9 cellular contexts compared by ENCODE assay signal in genomic region chr16:89720859-89721643, GRCh38. TPM values are rescaled to one million over a fixed set of nuclear protein-coding genes. Genes with fewer than 3 reads are reported as not detected.
DNase-seq lines count a peak whose midpoint lies in the region; ATAC-seq, FAIRE-seq and TF ChIP-seq lines count a peak whose summit lies in the region.
"Had no signal": no experiment of that assay in that cellular context is flagged by ENCODE, and none has a peak within 500 bp of the region (broad histone marks: within the 10 kb centered on the region; RNA-seq: fewer than 3 reads in every experiment).

TSS of gene VPS9D1 (minus strand) at chr16:89720898. CDS start at chr16:89720861, 37 bp downstream.
TSS of gene ZNF276 (plus strand) at chr16:89721537. CDS start at chr16:89721641, 104 bp downstream.

- peak; percentile 52 for TF ChIP-seq POLR2A in erythroblast (IDR thresholded peaks at IDR 0.05; ENCODE audit: low read length)

- H3K27ac ChIP-seq in OCI-LY3 (ENCODE audit: low read length) (peak within 1 kb of the TSS; percentile 70), mucosa of rectum (ENCODE audit: low read depth in 2 of 2, low read length in 2 of 2) (peak within 1 kb of the TSS; percentile 97 to 99)

- peak; percentile 18 for FAIRE-seq in GM19239 (lab: Jason Lieb, UNC)
- FAIRE-seq: TTC549 had no signal

- no peaks in the 10 kb centered on the region for H3K27me3 ChIP-seq in BE2C
- no peaks in the 10 kb centered on the region for H3K27me3 ChIP-seq in OCI-LY3 (ENCODE audit: low read depth, low read length)
- no peaks in the 10 kb centered on the region for H3K27me3 ChIP-seq in mucosa of rectum (ENCODE audit: control insufficient read depth in 2 of 2, insufficient read depth in 2 of 2, low read length in 2 of 2)

- H3K4me2 ChIP-seq in OCI-LY3 (ENCODE audit: low read length), result peak within 1 kb of the TSS; percentile 89

- H3K79me2 ChIP-seq in OCI-LY3 (ENCODE audit: low read length), result peaks cover 6% of the 10 kb centered on the region; the same call in 1 of the 2 replicates

- H4K20me1 ChIP-seq in OCI-LY3 (ENCODE audit: insufficient read depth, low read length), result peaks cover 24% of the 10 kb centered on the region

- peak within 1 kb of the TSS; percentile 64 for H3K4me3 ChIP-seq in BE2C (ENCODE audit: low read depth, low read length)
- peak within 1 kb of the TSS; percentile 88 for H3K4me3 ChIP-seq in OCI-LY3 (ENCODE audit: low read length)
- H3K4me3 ChIP-seq in mucosa of rectum (ENCODE audit: low read length in 2 of 2), result peak within 1 kb of the TSS; percentile 65 to 82

- H3K9ac ChIP-seq in OCI-LY3 (ENCODE audit: low read length) (peak within 1 kb of the TSS; percentile 84), mucosa of rectum (ENCODE audit: low read depth in 1 of 2, low read length in 2 of 2) (peak within 1 kb of the TSS; percentile 89 to 92)

- peak; percentile 46 for ATAC-seq in HG03460 (IDR thresholded peaks at IDR 0.05; ENCODE audit: unreplicated experiment)

- H2AFZ ChIP-seq in OCI-LY3 (ENCODE audit: low read depth, low read length), result peak within 1 kb of the TSS; percentile 50; the same call in 1 of the 2 replicates

- H3K36me3 ChIP-seq in BE2C (peaks cover 17% of the 10 kb centered on the region), OCI-LY3 (replicated peaks; ENCODE audit: low read depth, low read length) (peaks cover 19% of the 10 kb centered on the region), mucosa of rectum (ENCODE audit: control insufficient read depth in 2 of 2, insufficient read depth in 2 of 2, low read length in 2 of 2) (peaks cover 15 to 21% of the 10 kb centered on the region in 2 donors)

- TF ChIP-seq CTCF in BE2C (IDR thresholded peaks at IDR 0.05; ENCODE audit: low read depth, low read length), result no peak
- TF ChIP-seq CTCF in OCI-LY3 (IDR thresholded peaks at IDR 0.05; ENCODE audit: low read depth, low read length), result no peak

- H3K4me1 ChIP-seq in BE2C, result peaks cover 6% of the 10 kb centered on the region; the same call in 1 of the 2 replicates
- peaks cover 13% of the 10 kb centered on the region for H3K4me1 ChIP-seq in OCI-LY3 (ENCODE audit: low read length)
- peaks cover 34 to 37% of the 10 kb centered on the region in 2 donors for H3K4me1 ChIP-seq in mucosa of rectum (ENCODE audit: control insufficient read depth in 2 of 2, insufficient read depth in 2 of 2, low read length in 2 of 2)

- DNase-seq in BE2C, result peak; percentile 88
- peak; percentile 65 for DNase-seq in GM19239 (ENCODE audit: insufficient read length, low spot score)
- DNase-seq in activated T-cell treated with anti-CD3 and anti-CD28 coated beads for 4 hours, result peak; percentile 83
- DNase-seq in erythroblast (lab: John Stamatoyannopoulos, UW), result peak; percentile 85 to 89
- DNase-seq in stimulated activated CD8-positive, alpha-beta memory T cell treated with anti-CD3 and anti-CD28 coated beads, Interleukin-4, amount 100 ng/mL, for 48 hours, result peak; percentile 88

- no peaks in the 10 kb centered on the region for H3K9me3 ChIP-seq in BE2C
- no peaks in the 10 kb centered on the region for H3K9me3 ChIP-seq in OCI-LY3 (ENCODE audit: insufficient read depth, low read length)
- H3K9me3 ChIP-seq in mucosa of rectum (ENCODE audit: control insufficient read depth in 2 of 2, low read length in 2 of 2), result no peaks in the 10 kb centered on the region

RNA-seq across cellular contexts. Expression of gene VPS9D1, which starts in this region (rescaled TPM):
- 26.0 TPM for polyA plus RNA-seq in BE2C (2012; ENCODE audit: insufficient read depth, insufficient read length, low read depth)

RNA-seq across cellular contexts. Expression of gene ZNF276, which starts in this region (rescaled TPM):
- 73.7 TPM for polyA plus RNA-seq in BE2C (2012; ENCODE audit: insufficient read depth, insufficient read length, low read depth)

Comparison
In these comparisons a context has a peak if more than half of its experiments do, and no peak if none do; other contexts are left out.
1. Peak in every context shown above with its lines: DNase-seq, ATAC-seq, H3K4me3 ChIP-seq and H3K27ac ChIP-seq.